11 cellular contexts compared by ENCODE assay signal in the genomic region with DNA sequence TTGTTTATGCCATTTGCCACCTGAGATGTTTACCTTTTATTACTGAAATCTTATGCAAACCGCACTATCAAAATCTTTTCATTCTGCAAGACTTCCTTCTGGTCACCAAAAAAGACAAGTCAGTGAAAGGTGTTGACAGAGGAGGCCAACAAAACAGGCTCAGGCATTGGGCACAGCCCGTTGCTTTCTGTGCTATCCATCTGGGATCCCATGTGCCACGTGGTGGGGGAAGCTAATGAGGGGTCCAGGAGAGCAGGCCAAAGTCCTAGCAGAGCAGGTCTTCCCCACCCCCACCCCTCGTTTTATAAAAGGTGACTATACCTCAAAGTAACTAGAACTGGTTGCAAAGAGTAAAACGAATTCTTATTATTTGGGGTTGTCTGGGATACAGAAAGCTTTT. TPM values are rescaled to one million over a fixed set of nuclear protein-coding genes. Genes with fewer than 3 reads are reported as not detected.
DNase-seq lines count a peak whose midpoint lies in the region; ATAC-seq and TF ChIP-seq lines count a peak whose summit lies in the region.
"Had no signal": no experiment of that assay in that cellular context is flagged by ENCODE, and none has a peak within 500 bp of the region (broad histone marks: within the 10 kb centered on the region; RNA-seq: fewer than 3 reads in every experiment).

No MANE protein-coding gene starts in this region.

- TF ChIP-seq EP300 in tibial nerve (IDR thresholded peaks at IDR 0.05) = no peak

- intact Hi-C loops in left ventricle myocardium inferior (cut with micrococcal nuclease) = no loop called here
- intact Hi-C loops in Right ventricle myocardium superior (cut with DNase I) = no loop called here

- H3K4me3 ChIP-seq in left ventricle myocardium inferior (peak overlapping the region; percentile 71), tibial nerve (peak overlapping the region in 3 of 4 donors; percentile 48 to 71 (median 63))

- H3K27me3 Mint-ChIP-seq in activated naive CD8-positive, alpha-beta T cell treated with anti-CD3 and anti-CD28 coated beads, Interleukin-2, amount 50 U/mL, for 24 hours = peaks cover 24% of the 10 kb centered on the region

- H3K9me3 ChIP-seq in left ventricle myocardium inferior (replicated peaks) (peaks cover 4% of the 10 kb centered on the region), tibial nerve (no peaks in the 10 kb centered on the region)

- no peak overlapping the region for H3K27ac Mint-ChIP-seq in activated naive CD8-positive, alpha-beta T cell treated with anti-CD3 and anti-CD28 coated beads, Interleukin-2, amount 50 U/mL, for 24 hours
- H3K27ac Mint-ChIP-seq: activated CD8-positive, alpha-beta T cell treated with anti-CD3 and anti-CD28 coated beads for 36 hours had no signal

- H3K36me3 Mint-ChIP-seq in activated naive CD8-positive, alpha-beta T cell treated with anti-CD3 and anti-CD28 coated beads, Interleukin-2, amount 50 U/mL, for 24 hours (ENCODE audit: low read depth) = peaks cover 2% of the 10 kb centered on the region

- no peak for TF ChIP-seq POLR2A in tibial nerve (IDR thresholded peaks at IDR 0.05)

- WGBS in tibial nerve, 2 donors = 64 to 67% methylated on average over 5 of the region's 5 CpGs

- peaks cover 8% of the 10 kb centered on the region for H3K4me1 Mint-ChIP-seq in activated naive CD8-positive, alpha-beta T cell treated with anti-CD3 and anti-CD28 coated beads, Interleukin-2, amount 50 U/mL, for 24 hours

- H3K4me1 ChIP-seq in left ventricle myocardium inferior (peaks cover 20% of the 10 kb centered on the region), foreskin keratinocyte (no peaks in the 10 kb centered on the region), tibial nerve (peaks cover 0 to 16% (median 2%) of the 10 kb centered on the region in 4 donors)

- H3K27ac ChIP-seq in left ventricle myocardium inferior (replicated peaks) (peak overlapping the region; percentile 63), foreskin keratinocyte (peak overlapping the region; percentile 13), tibial nerve (no peak overlapping the region)
- H3K27ac ChIP-seq: cardiac muscle cell had no signal

- H3K4me3 Mint-ChIP-seq in activated naive CD8-positive, alpha-beta T cell treated with anti-CD3 and anti-CD28 coated beads, Interleukin-2, amount 50 U/mL, for 24 hours = peak overlapping the region; percentile 31

- no peak for DNase-seq in left ventricle myocardium inferior
- no peak for DNase-seq in Right ventricle myocardium superior
- no peak for DNase-seq in activated naive CD8-positive, alpha-beta T cell treated with anti-CD3 and anti-CD28 coated beads, Interleukin-2, amount 50 U/mL, for 24 hours
- DNase-seq in foreskin keratinocyte = no peak
- no peak for DNase-seq in tibial nerve (ENCODE audit: low spot score in 2 of 2)
- DNase-seq in NOMO-1 (lab: John Stamatoyannopoulos, UW; ENCODE audit: unreplicated experiment in 2 of 2) = no peak
- no peak for DNase-seq in NCI-H2107 (lab: John Stamatoyannopoulos, UW)
- DNase-seq: NCI-H1930 had no signal

- ATAC-seq in Right ventricle myocardium superior (ENCODE audit: poor library complexity) = no peak
- ATAC-seq in activated naive CD8-positive, alpha-beta T cell treated with anti-CD3 and anti-CD28 coated beads, Interleukin-2, amount 50 U/mL, for 24 hours = no peak
- no peak for ATAC-seq in foreskin keratinocyte
- ATAC-seq in HG02610 (IDR thresholded peaks at IDR 0.05; ENCODE audit: unreplicated experiment) = no peak

- H3K36me3 ChIP-seq in left ventricle myocardium inferior (no peaks in the 10 kb centered on the region), tibial nerve (no peaks in the 10 kb centered on the region)
- H3K36me3 ChIP-seq: cardiac muscle cell had no signal

- TF ChIP-seq CTCF in left ventricle myocardium inferior (IDR thresholded peaks at IDR 0.05; ENCODE audit: borderline replicate concordance) = no peak
- TF ChIP-seq CTCF in foreskin keratinocyte (conservative IDR thresholded peaks at IDR 0.05) = no peak
- TF ChIP-seq CTCF in tibial nerve (IDR thresholded peaks at IDR 0.05) = no peak

- H3K9me3 Mint-ChIP-seq in activated naive CD8-positive, alpha-beta T cell treated with anti-CD3 and anti-CD28 coated beads, Interleukin-2, amount 50 U/mL, for 24 hours = peaks cover 13% of the 10 kb centered on the region

- H3K27me3 ChIP-seq in left ventricle myocardium inferior (ENCODE audit: low read depth) = peaks cover 8% of the 10 kb centered on the region
- H3K27me3 ChIP-seq in foreskin keratinocyte = no peaks in the 10 kb centered on the region
- H3K27me3 ChIP-seq in tibial nerve = no peaks in the 10 kb centered on the region

RNA-seq across cellular contexts. Expression of a gene that starts 1.2 kb away (rescaled TPM):
- total RNA-seq in left ventricle myocardium inferior (3.0 TPM), Right ventricle myocardium superior (1.3 TPM), foreskin keratinocyte (6.8 and 17.5 TPM in 2 replicates), tibial nerve (10 to 100 TPM in 2 of 4 donors, 1 to 10 TPM in 2; 7.2 to 12.2 (median 10.2) TPM)
- 1.6 and 4.4 TPM in 2 replicates for polyA plus RNA-seq in foreskin keratinocyte

RNA-seq across cellular contexts. Expression of a gene that starts 24.5 kb away (rescaled TPM):
- 23.5 TPM for total RNA-seq in left ventricle myocardium inferior
- 23.7 TPM for total RNA-seq in Right ventricle myocardium superior
- 41.7 and 42.5 TPM in 2 replicates for total RNA-seq in foreskin keratinocyte
- polyA plus RNA-seq in foreskin keratinocyte = 6.4 and 8.1 TPM in 2 replicates
- 100 to 1,000 TPM in 1 of 4 donors, 10 to 100 TPM in 3; 60.9 to 119 (median 79.9) TPM for total RNA-seq in tibial nerve

Comparison
In these comparisons a context has a peak if more than half of its experiments do, and no peak if none do; other contexts are left out.
1. H3K27ac ChIP-seq: peak in left ventricle myocardium inferior (single experiment) and foreskin keratinocyte (single experiment); none in tibial nerve (0 of 4).